12 cellular contexts compared by ENCODE assay signal in genomic region chr3:172438181-172438580, GRCh38. TPM values are rescaled to one million over a fixed set of nuclear protein-coding genes. Genes with fewer than 3 reads are reported as not detected.
"Had no signal": no experiment of that assay in that cellular context is flagged by ENCODE, and none has a peak within 500 bp of the region (broad histone marks: within the 10 kb centered on the region; RNA-seq: fewer than 3 reads in every experiment).

No MANE protein-coding gene starts in this region.

- H3K9me3 ChIP-seq: HAP-1 had no signal

- H3K4me1 ChIP-seq: HAP-1 had no signal

- H3K4me3 ChIP-seq: GM23248, HAP-1 had no signal

- H3K9ac ChIP-seq: GM23248 had no signal

- H3K36me3 ChIP-seq: HAP-1 had no signal

- H2AFZ ChIP-seq: GM23248 had no signal

- ATAC-seq: HCT116, HepG2 had no signal

- FAIRE-seq: HepG2 had no signal

- H3K27ac ChIP-seq: GM23248, HL-60 had no signal

- DNase-seq: GM23248, GOT3, H7, HFFc6, KG1 had no signal

RNA-seq across cellular contexts. Expression of gene GHSR, which starts 10.1 kb away (rescaled TPM):
- total RNA-seq: GM23248, H4, H7, HepG2, HFFc6, HT1080 had no signal
- polyA plus RNA-seq: GM23248, HepG2, IgD-negative memory B cell had no signal
